9 cellular contexts compared by ENCODE assay signal in genomic region chr1:160522622-160523345, GRCh38. TPM values are rescaled to one million over a fixed set of nuclear protein-coding genes. Genes with fewer than 3 reads are reported as not detected.
A peak's percentile ranks its signal among the peaks of the same experiment; 100 is the strongest.
DNase-seq lines count a peak whose midpoint lies in the region; ATAC-seq and TF ChIP-seq lines count a peak whose summit lies in the region.
"Had no signal": no experiment of that assay in that cellular context is flagged by ENCODE, and none has a peak within 500 bp of the region (broad histone marks: within the 10 kb centered on the region; RNA-seq: fewer than 3 reads in every experiment).

Gene SLAMF6 (minus strand): TSS chr1:160523255. CDS start chr1:160523192, 63 bp downstream.

- no peak for TF ChIP-seq CTCF in heart left ventricle (IDR thresholded peaks at IDR 0.05)

- H3K36me3 ChIP-seq in Karpas-422 (ENCODE audit: insufficient read depth, low read length): 0 out of 2 replicates have a peak, but pooled peaks cover 6% of the 10 kb centered on the region
- no peaks in the 10 kb centered on the region for H3K36me3 ChIP-seq in GM23248 (ENCODE audit: low read depth)
- no peaks in the 10 kb centered on the region for H3K36me3 ChIP-seq in heart left ventricle

- H3K4me1 Mint-ChIP-seq in activated T-helper 1 cell treated with anti-CD3 and anti-CD28 coated beads, Interleukin-12 subunit alpha, Interleukin-12 subunit beta, Interleukin-2, Interleukin-4 antibody, amounts not matched to agents 30 ng/mL and 10 ng/mL and 1 ng/mL, durations not matched to agents 14 hours and 24 hours and 36 hours (ENCODE audit: low read depth): peaks cover 77% of the 10 kb centered on the region

- H3K9me2 ChIP-seq in Karpas-422 (replicated peaks; ENCODE audit: insufficient read depth, low read length): no peaks in the 10 kb centered on the region
- no peaks in the 10 kb centered on the region for H3K9me2 ChIP-seq in GM23248 (ENCODE audit: insufficient read depth)

- H3K9me3 ChIP-seq in Karpas-422 (ENCODE audit: low read length) (no peaks in the 10 kb centered on the region), GM23248 (ENCODE audit: low read depth) (no peaks in the 10 kb centered on the region), heart left ventricle (peaks cover 0 to 12% (median 0%) of the 10 kb centered on the region in 12 donors)

- peak; percentile 47 for ATAC-seq in GM19025 (IDR thresholded peaks at IDR 0.05; ENCODE audit: low read depth, unreplicated experiment)
- no peak for ATAC-seq in heart left ventricle

- no peaks in the 10 kb centered on the region for H3F3A ChIP-seq in GM23248 (ENCODE audit: insufficient read depth)

- H3K9me3 Mint-ChIP-seq in activated T-helper 1 cell treated with anti-CD3 and anti-CD28 coated beads, Interleukin-12 subunit alpha, Interleukin-12 subunit beta, Interleukin-2, Interleukin-4 antibody, amounts not matched to agents 30 ng/mL and 10 ng/mL and 1 ng/mL, durations not matched to agents 14 hours and 24 hours and 36 hours: peaks cover 30% of the 10 kb centered on the region

- no peak within 1 kb of the TSS for H2AFZ ChIP-seq in Karpas-422 (ENCODE audit: low read length)
- H2AFZ ChIP-seq in GM23248: no peak within 1 kb of the TSS

- peak within 1 kb of the TSS; percentile 80 for H3K4me2 ChIP-seq in Karpas-422 (ENCODE audit: low read depth, low read length, poor library complexity, severe bottlenecking)
- H3K4me2 ChIP-seq in GM23248 (ENCODE audit: unreplicated experiment): no peak within 1 kb of the TSS

- peaks cover 45% of the 10 kb centered on the region for H3K4me1 ChIP-seq in Karpas-422 (ENCODE audit: low read length)
- H3K4me1 ChIP-seq in GM23248 (ENCODE audit: insufficient read depth): no peaks in the 10 kb centered on the region
- H3K4me1 ChIP-seq in heart left ventricle: peaks cover 0 to 11% (median 0%) of the 10 kb centered on the region in 12 donors

- in situ Hi-C loops in GM23248 (cut with MboI): no loop called here

- H3K27me3 ChIP-seq in Karpas-422 (ENCODE audit: low read length) (no peaks in the 10 kb centered on the region), GM23248 (replicated peaks; ENCODE audit: insufficient read depth) (no peaks in the 10 kb centered on the region), heart left ventricle (no peaks in the 10 kb centered on the region)

- peaks cover 13% of the 10 kb centered on the region for H3K79me2 ChIP-seq in Karpas-422 (ENCODE audit: low read length)
- H3K79me2 ChIP-seq in GM23248 (ENCODE audit: insufficient read depth): no peaks in the 10 kb centered on the region

- H3K27ac Mint-ChIP-seq in activated T-helper 1 cell treated with anti-CD3 and anti-CD28 coated beads, Interleukin-12 subunit alpha, Interleukin-12 subunit beta, Interleukin-2, Interleukin-4 antibody, amounts not matched to agents 30 ng/mL and 10 ng/mL and 1 ng/mL, durations not matched to agents 14 hours and 24 hours and 36 hours: peak within 1 kb of the TSS; percentile 90

- H3K9ac ChIP-seq in Karpas-422 (ENCODE audit: low read length) (peak within 1 kb of the TSS; percentile 84), GM23248 (no peak within 1 kb of the TSS)

- DNase-seq in Karpas-422 (peak; percentile 84), NCI-H1694 treated with DMSO at 0.1 percent for 48 hours (lab: John Stamatoyannopoulos, UW) (no peak), KG1 (lab: John Stamatoyannopoulos, UW) (no peak), GM23248 (no peak), heart left ventricle (no peak)
- DNase-seq in activated T-helper 1 cell treated with anti-CD3 and anti-CD28 coated beads, Interleukin-12 subunit alpha, Interleukin-12 subunit beta, Interleukin-2, Interleukin-4 antibody, amounts not matched to agents 30 ng/mL and 10 ng/mL and 1 ng/mL, durations not matched to agents 14 hours and 24 hours and 36 hours (ENCODE audit: low spot score): peak; percentile 27
- peak; percentile 54 for DNase-seq in stimulated activated CD4-positive, alpha-beta T cell treated with anti-CD3 and anti-CD28 coated beads, Interleukin-4, amount 100 ng/mL, for 24 hours

- intact Hi-C loops in activated T-helper 1 cell treated with anti-CD3 and anti-CD28 coated beads, Interleukin-12 subunit alpha, Interleukin-12 subunit beta, Interleukin-2, Interleukin-4 antibody, amounts not matched to agents 30 ng/mL and 10 ng/mL and 1 ng/mL, durations not matched to agents 14 hours and 24 hours and 36 hours (cut with micrococcal nuclease): loop anchor here (1.0 kb wide), 2 partner anchors 18 to 29 kb away; no protein-coding TSS in a partner anchor
- intact Hi-C loops in heart left ventricle (cut with DNase I): no loop called here

- no peaks in the 10 kb centered on the region for H3K27me3 Mint-ChIP-seq in activated T-helper 1 cell treated with anti-CD3 and anti-CD28 coated beads, Interleukin-12 subunit alpha, Interleukin-12 subunit beta, Interleukin-2, Interleukin-4 antibody, amounts not matched to agents 30 ng/mL and 10 ng/mL and 1 ng/mL, durations not matched to agents 14 hours and 24 hours and 36 hours (ENCODE audit: insufficient read depth)

- H3K4me3 Mint-ChIP-seq in activated T-helper 1 cell treated with anti-CD3 and anti-CD28 coated beads, Interleukin-12 subunit alpha, Interleukin-12 subunit beta, Interleukin-2, Interleukin-4 antibody, amounts not matched to agents 30 ng/mL and 10 ng/mL and 1 ng/mL, durations not matched to agents 14 hours and 24 hours and 36 hours: peak within 1 kb of the TSS; percentile 92

- H4K20me1 ChIP-seq in Karpas-422 (ENCODE audit: insufficient read depth, low read depth, low read length) (no peaks in the 10 kb centered on the region), GM23248 (ENCODE audit: insufficient read depth) (no peaks in the 10 kb centered on the region)

- WGBS in GM23248 (ENCODE audit: low coverage in 1 of 2, low lambda C conversion rate in 2 of 2, missing lambda C conversion rate in 2 of 2), 2 experiments: 30 to 32% methylated on average over 11 of the region's 11 CpGs
- 73 to 77% (median 75%) methylated on average over 11 of the region's 11 CpGs for WGBS in heart left ventricle, 4 donors

- peak within 1 kb of the TSS; percentile 98 for H3K27ac ChIP-seq in Karpas-422 (ENCODE audit: low read length)
- no peak within 1 kb of the TSS for H3K27ac ChIP-seq in GM23248
- H3K27ac ChIP-seq in heart left ventricle: peak within 1 kb of the TSS in 1 of 12 donors; percentile 79

- peaks cover 31% of the 10 kb centered on the region for H3K36me3 Mint-ChIP-seq in activated T-helper 1 cell treated with anti-CD3 and anti-CD28 coated beads, Interleukin-12 subunit alpha, Interleukin-12 subunit beta, Interleukin-2, Interleukin-4 antibody, amounts not matched to agents 30 ng/mL and 10 ng/mL and 1 ng/mL, durations not matched to agents 14 hours and 24 hours and 36 hours (ENCODE audit: low read depth)

- H3K4me3 ChIP-seq in Karpas-422 (ENCODE audit: low read length) (peak within 1 kb of the TSS; percentile 75), GM23248 (no peak within 1 kb of the TSS), heart left ventricle (peak within 1 kb of the TSS in 4 of 12 donors; percentile 4 to 54 (median 19))

- TF ChIP-seq POLR2A in heart left ventricle (IDR thresholded peaks at IDR 0.05): no peak

RNA-seq across cellular contexts. Expression of gene SLAMF6, which starts in this region (rescaled TPM):
- total RNA-seq in Karpas-422 (2014; rRNA removed; shearing (Covaris generic); ENCODE audit: low replicate concordance): 19.3 and 66.0 TPM in 2 replicates
- total RNA-seq in activated T-helper 1 cell treated with anti-CD3 and anti-CD28 coated beads, Interleukin-12 subunit alpha, Interleukin-12 subunit beta, Interleukin-2, Interleukin-4 antibody, amounts not matched to agents 30 ng/mL and 10 ng/mL and 1 ng/mL, durations not matched to agents 14 hours and 24 hours and 36 hours: 46.8 and 50.1 TPM in 2 replicates
- total RNA-seq in GM23248 (2014; rRNA removed; shearing (Covaris generic)): not detected in 2 replicates
- polyA plus RNA-seq in GM23248 (2016; fragmentation: Nextera tagmentation; extraction: Ambion mirVana): not detected in 2 replicates
- total RNA-seq in heart left ventricle: 1 to 10 TPM in 2 of 9 donors, under 1 TPM in 7; 0.09 to 3.8 (median 0.31) TPM
- under 1 TPM; 0.10 to 0.30 TPM for polyA plus RNA-seq in heart left ventricle
- total RNA-seq: LHCN-M2 had no signal

Comparison
In these comparisons a context has a peak if more than half of its experiments do, and no peak if none do; other contexts are left out.
1. DNase-seq: peak in Karpas-422 (single experiment), activated T-helper 1 cell treated with anti-CD3 and anti-CD28 coated beads, Interleukin-12 subunit alpha, Interleukin-12 subunit beta, Interleukin-2, Interleukin-4 antibody, amounts not matched to agents 30 ng/mL and 10 ng/mL and 1 ng/mL, durations not matched to agents 14 hours and 24 hours and 36 hours (single experiment) and stimulated activated CD4-positive, alpha-beta T cell treated with anti-CD3 and anti-CD28 coated beads, Interleukin-4, amount 100 ng/mL, for 24 hours (single experiment); none in NCI-H1694 treated with DMSO at 0.1 percent for 48 hours (single experiment), KG1 (single experiment), GM23248 (single experiment) and heart left ventricle (0 of 5).